Comparison of ENCODE assay signal across 8 cellular contexts in genomic region chr4:13656569-13656988, GRCh38. TPM values are rescaled to one million over a fixed set of nuclear protein-coding genes. Genes with fewer than 3 reads are reported as not detected.
DNase-seq lines count a peak whose midpoint lies in the region; ATAC-seq and TF ChIP-seq lines count a peak whose summit lies in the region.

No MANE protein-coding gene starts in this region.

- H3K9me3 ChIP-seq in endocrine pancreas (ENCODE audit: control insufficient read depth, low read length) (no peaks in the 10 kb centered on the region), mucosa of descending colon (no peaks in the 10 kb centered on the region)

- H3K4me3 ChIP-seq in endocrine pancreas (ENCODE audit: control insufficient read depth, insufficient read depth, low read length): peak overlapping the region; percentile 91
- no peak overlapping the region for H3K4me3 ChIP-seq in mucosa of descending colon

- peak; percentile 81 for TF ChIP-seq CTCF in mucosa of descending colon (IDR thresholded peaks at IDR 0.05)

- no peaks in the 10 kb centered on the region for H3K27me3 ChIP-seq in endocrine pancreas (ENCODE audit: control insufficient read depth, insufficient read depth, low read length)

- intact Hi-C loops in mucosa of descending colon (cut with DNase I, micrococcal nuclease): no loop called here

- DNase-seq in COLO668 (lab: John Stamatoyannopoulos, UW; ENCODE audit: unreplicated experiment): peak; percentile 32
- peak; percentile 57 for DNase-seq in HCEC 1CT
- DNase-seq in NCI-H510A treated with DMSO at 0.1 percent for 48 hours (lab: John Stamatoyannopoulos, UW): peak; percentile 59
- peak; percentile 38 to 50 for DNase-seq in activated CD8-positive, alpha-beta memory T cell treated with anti-CD3 and anti-CD28 coated beads for 4 hours (ENCODE audit: low read depth in 2 of 2)
- peak in 2 of 3 donors; percentile 48 to 65 for DNase-seq in mucosa of descending colon
- peak; percentile 30 to 42 for DNase-seq in stimulated activated CD8-positive, alpha-beta memory T cell treated with anti-CD3 and anti-CD28 coated beads, Interleukin-15, amount 100 ng/mL, for 48 hours (ENCODE audit: low read depth in 2 of 2)

- no peak overlapping the region for H3K9ac ChIP-seq in endocrine pancreas (ENCODE audit: control insufficient read depth, insufficient read depth, low read length)

- peaks cover 7% of the 10 kb centered on the region for H3K4me1 ChIP-seq in endocrine pancreas (ENCODE audit: control insufficient read depth, insufficient read depth, low read length)
- no peaks in the 10 kb centered on the region for H3K4me1 ChIP-seq in mucosa of descending colon (ENCODE audit: low read depth)

- no peaks in the 10 kb centered on the region for H3K36me3 ChIP-seq in endocrine pancreas (ENCODE audit: control insufficient read depth, insufficient read depth, low read length)
- no peaks in the 10 kb centered on the region for H3K36me3 ChIP-seq in mucosa of descending colon (ENCODE audit: low read depth)

- ATAC-seq in mucosa of descending colon (peak; percentile 60), HG03469 (IDR thresholded peaks at IDR 0.05; ENCODE audit: unreplicated experiment) (no peak)

RNA-seq across cellular contexts. Expression of gene BOD1L1, which starts 29.1 kb away (rescaled TPM):
- total RNA-seq in mucosa of descending colon: 10 to 100 TPM; 29.6 to 46.2 (median 39.3) TPM
